In genomic region chr19:41872775-41873647, GRCh38 we compare ENCODE assay signal across 8 cellular contexts. TPM values are rescaled to one million over a fixed set of nuclear protein-coding genes. Genes with fewer than 3 reads are reported as not detected.
DNase-seq lines count a peak whose midpoint lies in the region; FAIRE-seq and TF ChIP-seq lines count a peak whose summit lies in the region.

No MANE protein-coding gene starts in this region.

- FAIRE-seq in GM18507 (lab: Jason Lieb, UNC) = peak; percentile 78

- peak; percentile 25 for TF ChIP-seq CTCF in coronary artery (IDR thresholded peaks at IDR 0.05)

- DNase-seq in ACHN (peak; percentile 71), GM18507 (ENCODE audit: extremely low spot score, insufficient read length, low read depth) (no peak), NCI-H2227 (lab: John Stamatoyannopoulos, UW; ENCODE audit: unreplicated experiment) (peak; percentile 91), coronary artery (ENCODE audit: low spot score) (no peak), lung microvascular endothelial cell (ENCODE audit: low read depth in 2 of 2) (peak; percentile 62 to 73), substantia nigra (lab: John Stamatoyannopoulos, UW) (peak in 33 of 49 donors; percentile 3 to 67 (median 30)), COLO829 (ENCODE audit: low spot score) (no peak)
- DNase-seq in activated CD4-positive, alpha-beta T cell treated with anti-CD3 and anti-CD28 coated beads for 24 hours (ENCODE audit: low read depth in 2 of 2) = peak; percentile 57 to 64

- no peak overlapping the region for H3K27ac ChIP-seq in coronary artery
- H3K27ac ChIP-seq in substantia nigra (ENCODE audit: low read depth, low read length, poor library complexity, severe bottlenecking) = no peak overlapping the region

- in situ Hi-C loops in ACHN (cut with HindIII; ENCODE audit: low pct_ligation_motif_present, low pct_unique_long_range_greater_than_20kb, low sequenced_read_pairs) = no loop called here

- H3K4me3 ChIP-seq in coronary artery = no peak overlapping the region

RNA-seq across cellular contexts. Expression of gene CD79A, which starts 4.1 kb away (rescaled TPM):
- not detected in 2 replicates for total RNA-seq in lung microvascular endothelial cell

RNA-seq across cellular contexts. Expression of gene ARHGEF1, which starts 10.0 kb away (rescaled TPM):
- total RNA-seq in lung microvascular endothelial cell = 24.0 and 34.7 TPM in 2 replicates

RNA-seq across cellular contexts. Expression of gene RPS19, which starts 13.0 kb away (rescaled TPM):
- total RNA-seq in lung microvascular endothelial cell = 1,113 and 1,209 TPM in 2 replicates

RNA-seq across cellular contexts. Expression of gene DMRTC2, which starts 28.2 kb away (rescaled TPM):
- not detected in 2 replicates for total RNA-seq in lung microvascular endothelial cell

RNA-seq across cellular contexts. Expression of gene LYPD4, which starts 28.5 kb away (rescaled TPM):
- total RNA-seq in lung microvascular endothelial cell = not detected in 2 replicates

Comparison
In these comparisons a context has a peak if more than half of its experiments do, and no peak if none do; other contexts are left out.
1. DNase-seq: peak in ACHN (single experiment), NCI-H2227 (single experiment), activated CD4-positive, alpha-beta T cell treated with anti-CD3 and anti-CD28 coated beads for 24 hours (2 of 2), lung microvascular endothelial cell (2 of 2) and substantia nigra (33 of 49); none in GM18507 (single experiment), coronary artery (single experiment) and COLO829 (single experiment).